30 cellular contexts compared by ENCODE assay signal in genomic region chr3:4574426-4574965, GRCh38.
"Had no signal": no experiment of that assay in that cellular context is flagged by ENCODE, and none has a peak within 500 bp of the region (broad histone marks: within the 10 kb centered on the region; RNA-seq: fewer than 3 reads in every experiment).

No MANE protein-coding gene starts in this region.

- DNase-seq: activated CD4-positive, alpha-beta memory T cell treated with anti-CD3 and anti-CD28 coated beads, Interleukin-2, amount 10 ng/mL, durations not matched to agents 7 days and 5 days; activated CD4-positive, alpha-beta T cell treated with anti-CD3 and anti-CD28 coated beads for 1 hour; activated CD4-positive, alpha-beta T cell treated with anti-CD3 and anti-CD28 coated beads for 4 hours; activated CD4-positive, alpha-beta T cell treated with anti-CD3 and anti-CD28 coated beads, Interleukin-2, amount 10 ng/mL, durations not matched to agents 7 days and 5 days; activated CD4-positive, alpha-beta T cell treated with anti-CD3 and anti-CD28 coated beads, Interleukin-2, amount 50 U/mL, for 4 hours; activated CD8-positive, alpha-beta memory T cell treated with anti-CD3 and anti-CD28 coated beads, Interleukin-2, amount 50 U/mL, for 48 hours; activated effector memory CD4-positive, alpha-beta T cell treated with Interleukin-2 at 50 U/mL for 16 hours; activated gamma-delta T cell treated with Interleukin-2 at 50 U/mL for 16 hours; activated naive CD4-positive, alpha-beta T cell treated with anti-CD3 and anti-CD28 coated beads, Interleukin-2, amount 50 U/mL, for 16 hours; activated naive CD4-positive, alpha-beta T cell treated with Interleukin-2 at 50 U/mL for 16 hours; activated T-cell treated with anti-CD3 and anti-CD28 coated beads for 4 hours; activated T-cell treated with anti-CD3 and anti-CD28 coated beads, Interleukin-2, amount 50 U/mL, for 24 hours; activated T-cell treated with anti-CD3 and anti-CD28 coated beads, Interleukin-2, amount 50 U/mL, for 72 hours; central memory CD4-positive, alpha-beta T cell; cerebellar nuclear complex; colonic mucosa; effector CD8-positive, alpha-beta T cell; esophagus squamous epithelium; glutamatergic neuron; heart left ventricle; SW 1271; T-cell; T1000 had no signal

- H3K27ac ChIP-seq: ascending aorta, cardiac muscle cell, colonic mucosa, epithelial cell of prostate, esophagus squamous epithelium had no signal

- H3K4me3 Mint-ChIP-seq: activated CD4-positive, alpha-beta memory T cell treated with anti-CD3 and anti-CD28 coated beads, Interleukin-2, amount 10 ng/mL, durations not matched to agents 7 days and 5 days; activated CD4-positive, alpha-beta T cell treated with anti-CD3 and anti-CD28 coated beads, Interleukin-2, amount 10 ng/mL, durations not matched to agents 7 days and 5 days; activated naive CD8-positive, alpha-beta T cell; activated T-cell treated with anti-CD3 and anti-CD28 coated beads, Interleukin-2, amount 50 U/mL, for 24 hours; activated T-cell treated with anti-CD3 and anti-CD28 coated beads, Interleukin-2, amount 50 U/mL, for 72 hours; brain; T-cell; T-helper 1 cell treated with Interleukin-12 subunit alpha and Interleukin-12 subunit beta and Interleukin-4 antibody, amounts not matched to agents 30 μg/mL and 1 μg/mL, for 36 hours; T-helper 2 cell treated with Interferon-gamma antibody and Interleukin-4, amounts not matched to agents 5 μg/mL and 100 μg/mL, for 36 hours had no signal

- H3K9me3 Mint-ChIP-seq: activated CD4-positive, alpha-beta memory T cell treated with anti-CD3 and anti-CD28 coated beads, Interleukin-2, amount 10 ng/mL, durations not matched to agents 7 days and 5 days; activated CD4-positive, alpha-beta T cell treated with anti-CD3 and anti-CD28 coated beads, Interleukin-2, amount 10 ng/mL, durations not matched to agents 7 days and 5 days; activated T-cell treated with anti-CD3 and anti-CD28 coated beads, Interleukin-2, amount 50 U/mL, for 24 hours; activated T-cell treated with anti-CD3 and anti-CD28 coated beads, Interleukin-2, amount 50 U/mL, for 72 hours; brain; T-cell; T-helper 1 cell treated with Interleukin-12 subunit alpha and Interleukin-12 subunit beta and Interleukin-4 antibody, amounts not matched to agents 30 μg/mL and 1 μg/mL, for 36 hours; T-helper 2 cell treated with Interferon-gamma antibody and Interleukin-4, amounts not matched to agents 5 μg/mL and 100 μg/mL, for 36 hours had no signal

- H3K36me3 Mint-ChIP-seq: brain, T-cell had no signal

- ATAC-seq: activated T-cell treated with anti-CD3 and anti-CD28 coated beads, Interleukin-2, amount 50 U/mL, for 72 hours; T-cell had no signal

- H3K27me3 Mint-ChIP-seq: activated CD4-positive, alpha-beta memory T cell treated with anti-CD3 and anti-CD28 coated beads, Interleukin-2, amount 10 ng/mL, durations not matched to agents 7 days and 5 days; activated CD4-positive, alpha-beta T cell treated with anti-CD3 and anti-CD28 coated beads, Interleukin-2, amount 10 ng/mL, durations not matched to agents 7 days and 5 days; activated naive CD8-positive, alpha-beta T cell; activated T-cell treated with anti-CD3 and anti-CD28 coated beads, Interleukin-2, amount 50 U/mL, for 24 hours; T-cell had no signal

- H3K4me1 Mint-ChIP-seq: brain had no signal

- H3K27ac Mint-ChIP-seq: activated CD4-positive, alpha-beta memory T cell treated with anti-CD3 and anti-CD28 coated beads, Interleukin-2, amount 10 ng/mL, durations not matched to agents 7 days and 5 days; activated CD4-positive, alpha-beta T cell treated with anti-CD3 and anti-CD28 coated beads, Interleukin-2, amount 10 ng/mL, durations not matched to agents 7 days and 5 days; activated naive CD8-positive, alpha-beta T cell; activated T-cell treated with anti-CD3 and anti-CD28 coated beads, Interleukin-2, amount 50 U/mL, for 24 hours; activated T-cell treated with anti-CD3 and anti-CD28 coated beads, Interleukin-2, amount 50 U/mL, for 72 hours; brain; T-helper 1 cell treated with Interleukin-12 subunit alpha and Interleukin-12 subunit beta and Interleukin-4 antibody, amounts not matched to agents 30 μg/mL and 1 μg/mL, for 36 hours; T-helper 2 cell treated with Interferon-gamma antibody and Interleukin-4, amounts not matched to agents 5 μg/mL and 100 μg/mL, for 36 hours had no signal
